Comparison of ENCODE assay signal across 8 cellular contexts in genomic region chr4:113683143-113683542, GRCh38.
A peak's percentile ranks its signal among the peaks of the same experiment; 100 is the strongest.
DNase-seq lines count a peak whose midpoint lies in the region; ATAC-seq and TF ChIP-seq lines count a peak whose summit lies in the region.

No MANE protein-coding gene starts in this region.

- H3K79me2 ChIP-seq in DND-41 (ENCODE audit: insufficient read depth, low read length), result no peaks in the 10 kb centered on the region

- no peaks in the 10 kb centered on the region for H3K36me3 ChIP-seq in DND-41 (ENCODE audit: insufficient read depth, low read length)
- peaks cover 0 to 80% of the 10 kb centered on the region in 2 experiments for H3K36me3 ChIP-seq in mesenchymal stem cell (ENCODE audit: control insufficient read depth in 1 of 2, insufficient read depth in 2 of 2, low read depth in 1 of 2, low read length in 2 of 2)
- no peaks in the 10 kb centered on the region for H3K36me3 ChIP-seq in transverse colon

- H3K9me3 ChIP-seq in DND-41 (ENCODE audit: insufficient read depth, low read length, severe bottlenecking) (no peaks in the 10 kb centered on the region), mesenchymal stem cell (ENCODE audit: control insufficient read depth, low read length) (no peaks in the 10 kb centered on the region), transverse colon (no peaks in the 10 kb centered on the region)

- no peak overlapping the region for H2BK12ac ChIP-seq in mesenchymal stem cell (ENCODE audit: low read length in 2 of 2)

- H2AFZ ChIP-seq in DND-41 (ENCODE audit: low read depth, low read length) (no peak overlapping the region), mesenchymal stem cell (ENCODE audit: low read depth, low read length) (no peak overlapping the region)

- H3K18ac ChIP-seq in mesenchymal stem cell (ENCODE audit: low read depth in 1 of 2, low read length in 2 of 2), result no peak overlapping the region

- peaks cover 16% of the 10 kb centered on the region for H3K4me1 ChIP-seq in DND-41 (ENCODE audit: insufficient read depth, low read length)
- H3K4me1 ChIP-seq in mesenchymal stem cell (ENCODE audit: control insufficient read depth, insufficient read depth, low read depth, low read length), result peaks cover 5% of the 10 kb centered on the region
- peaks cover 13 to 38% (median 26%) of the 10 kb centered on the region in 4 donors for H3K4me1 ChIP-seq in transverse colon

- H3K4ac ChIP-seq in mesenchymal stem cell (ENCODE audit: low read depth in 1 of 2, low read length in 2 of 2), result no peak overlapping the region

- peak; percentile 65 for DNase-seq in DND-41
- peak; percentile 95 for DNase-seq in Jurkat, Clone E6-1 (ENCODE audit: low read depth, low spot score)
- peak in 2 of 3 experiments; percentile 19 to 46 for DNase-seq in activated CD8-positive, alpha-beta memory T cell treated with anti-CD3 and anti-CD28 coated beads for 48 hours (ENCODE audit: low read depth in 2 of 3, low spot score in 2 of 3)
- no peak for DNase-seq in mesenchymal stem cell
- DNase-seq in transverse colon, result peak; percentile 48
- no peak for DNase-seq in A172 (ENCODE audit: low spot score)
- no peak for DNase-seq in T1000 (lab: John Stamatoyannopoulos, UW)

- in situ Hi-C loops in transverse colon (cut with MboI; ENCODE audit: low pct_ligation_motif_present in 1 of 4, low pct_unique_long_range_greater_than_20kb in 1 of 4, low sequenced_read_pairs in 3 of 4), result loop anchor here in 1 of 4 donors (25.0 kb wide), 1 partner anchor 121 kb away; no protein-coding TSS in a partner anchor

- 100% methylated on average over 2 of the region's 3 CpGs for WGBS in mesenchymal stem cell
- 63 to 67% methylated on average over 3 of the region's 3 CpGs for WGBS in transverse colon (ENCODE audit: low coverage in 1 of 2), 2 donors

- no peak overlapping the region for H3K9ac ChIP-seq in DND-41 (ENCODE audit: low read depth, low read length)
- H3K9ac ChIP-seq in mesenchymal stem cell (ENCODE audit: low read length), result peak overlapping the region; percentile 62

- H3K27me3 ChIP-seq in DND-41 (ENCODE audit: insufficient read depth, low read length, poor library complexity) (no peaks in the 10 kb centered on the region), mesenchymal stem cell (ENCODE audit: control insufficient read depth in 1 of 2, insufficient read depth in 1 of 2, low read length in 2 of 2) (no peaks in the 10 kb centered on the region), transverse colon (no peaks in the 10 kb centered on the region)

- H3K4me2 ChIP-seq in DND-41 (ENCODE audit: insufficient read depth, low read length) (no peak overlapping the region), mesenchymal stem cell (ENCODE audit: low read length, poor library complexity, severe bottlenecking) (no peak overlapping the region)

- H3K79me1 ChIP-seq in mesenchymal stem cell (replicated peaks; ENCODE audit: low read length, poor library complexity, severe bottlenecking), result peaks cover 11% of the 10 kb centered on the region

- no peak for TF ChIP-seq EP300 in transverse colon (IDR thresholded peaks at IDR 0.05; ENCODE audit: low read depth)

- peak overlapping the region; percentile 46 for H3K27ac ChIP-seq in DND-41 (ENCODE audit: low read length)
- H3K27ac ChIP-seq in mesenchymal stem cell (ENCODE audit: low read length, poor library complexity, severe bottlenecking), result peak overlapping the region; percentile 30
- peak overlapping the region; percentile 39 to 67 (median 52) for H3K27ac ChIP-seq in transverse colon

- H2BK15ac ChIP-seq in mesenchymal stem cell (ENCODE audit: low read depth, poor library complexity, severe bottlenecking), result no peak overlapping the region

- H2AK5ac ChIP-seq in mesenchymal stem cell (ENCODE audit: low read length, severe bottlenecking), result no peak overlapping the region

- peak; percentile 97 for ATAC-seq in DND-41 (ENCODE audit: insufficient read depth, low read depth)
- ATAC-seq in GM21423 (IDR thresholded peaks at IDR 0.05; ENCODE audit: unreplicated experiment), result peak; percentile 96

- H3K4me3 ChIP-seq in DND-41 (ENCODE audit: low read depth in 1 of 2, low read length in 2 of 2), result no peak overlapping the region
- H3K4me3 ChIP-seq in Jurkat, Clone E6-1 (ENCODE audit: low read length), result peak overlapping the region; percentile 11
- H3K4me3 ChIP-seq in mesenchymal stem cell (ENCODE audit: insufficient read depth in 1 of 2, low read depth in 1 of 2, low read length in 2 of 2), result no peak overlapping the region
- no peak overlapping the region for H3K4me3 ChIP-seq in transverse colon

- H4K20me1 ChIP-seq in DND-41 (ENCODE audit: insufficient read depth, low read length), result no peaks in the 10 kb centered on the region

- no peak overlapping the region for H3K14ac ChIP-seq in mesenchymal stem cell (ENCODE audit: low read length in 2 of 2)

- no peak overlapping the region for H2BK120ac ChIP-seq in mesenchymal stem cell (ENCODE audit: low read depth, low read length)

- H4K91ac ChIP-seq in mesenchymal stem cell (ENCODE audit: low read length), result no peak overlapping the region

- no peak for TF ChIP-seq POLR2A in transverse colon (IDR thresholded peaks at IDR 0.05)

- H3K23ac ChIP-seq in mesenchymal stem cell (ENCODE audit: low read length in 2 of 2), result no peak overlapping the region

- H2BK5ac ChIP-seq in mesenchymal stem cell (ENCODE audit: low read depth, low read length, poor library complexity, severe bottlenecking), result no peak overlapping the region

- intact Hi-C loops in transverse colon (cut with DNase I; ENCODE audit: low total_unique reads), result no loop called here

- TF ChIP-seq CTCF in DND-41 (IDR thresholded peaks at IDR 0.05; ENCODE audit: borderline replicate concordance, extremely low read depth, low read length, poor library complexity, severe bottlenecking) (no peak), transverse colon (IDR thresholded peaks at IDR 0.05) (no peak)

- H4K8ac ChIP-seq in mesenchymal stem cell (ENCODE audit: low read length), result no peak overlapping the region

Comparison
In these comparisons a context has a peak if more than half of its experiments do, and no peak if none do; other contexts are left out.
1. DNase-seq: peak in DND-41 (single experiment), Jurkat, Clone E6-1 (single experiment), activated CD8-positive, alpha-beta memory T cell treated with anti-CD3 and anti-CD28 coated beads for 48 hours (2 of 3) and transverse colon (single experiment); none in mesenchymal stem cell (single experiment), A172 (single experiment) and T1000 (single experiment).
2. Peak in every context shown above with its lines, with median percentiles within 50 percentile points of each other: H3K27ac ChIP-seq.